Comparison of ENCODE assay signal across 12 cellular contexts in genomic region chr20:45611054-45611453, GRCh38. TPM values are rescaled to one million over a fixed set of nuclear protein-coding genes. Genes with fewer than 3 reads are reported as not detected.
DNase-seq lines count a peak whose midpoint lies in the region; ATAC-seq and TF ChIP-seq lines count a peak whose summit lies in the region.
"Had no signal": no experiment of that assay in that cellular context is flagged by ENCODE, and none has a peak within 500 bp of the region (broad histone marks: within the 10 kb centered on the region; RNA-seq: fewer than 3 reads in every experiment).

No MANE protein-coding gene starts in this region.

- TF ChIP-seq EP300 in Ishikawa (IDR thresholded peaks at IDR 0.05; ENCODE audit: borderline replicate concordance), result no peak

- H3K4me1 ChIP-seq in osteoblast (ENCODE audit: insufficient read depth, low read length), result peaks cover 21% of the 10 kb centered on the region

- H3K4me2 ChIP-seq in osteoblast (ENCODE audit: insufficient read depth, low read length), result peak overlapping the region; percentile 47

- H4K20me1 ChIP-seq in osteoblast (ENCODE audit: insufficient read depth, low read length), result no peaks in the 10 kb centered on the region

- POLR2A ChIA-PET in BJ (lab: Charles Lee), result no interaction called here
- POLR2A ChIA-PET in naive thymus-derived CD8-positive, alpha-beta T cell (lab: Charles Lee), result no interaction called here

- peak overlapping the region; percentile 80 for H2AFZ ChIP-seq in osteoblast (ENCODE audit: low read length)

- H3K27me3 ChIP-seq in BJ (ENCODE audit: control insufficient read depth, insufficient read depth, low read length) (no peaks in the 10 kb centered on the region), osteoblast (ENCODE audit: insufficient read depth, low read length) (no peaks in the 10 kb centered on the region)

- peaks cover 10% of the 10 kb centered on the region for H3K36me3 Mint-ChIP-seq in activated naive CD8-positive, alpha-beta T cell treated with anti-CD3 and anti-CD28 coated beads, Interleukin-2, amount 50 U/mL, for 24 hours (ENCODE audit: low read depth)
- H3K36me3 Mint-ChIP-seq in naive thymus-derived CD8-positive, alpha-beta T cell, result peaks cover 0 to 25% (median 2%) of the 10 kb centered on the region in 3 donors

- CTCF ChIA-PET in BJ (lab: Yijun Ruan, JAX), result interaction anchor here (1.1 to 2.5 kb wide), 3 partner anchors 18 to 160 kb away, joined by 3 to 10 read pairs (median 4); partner anchors contain the start of gene WFDC10A

- H3K36me3 ChIP-seq in BJ (ENCODE audit: control insufficient read depth, insufficient read depth, low read length) (no peaks in the 10 kb centered on the region), osteoblast (ENCODE audit: insufficient read depth, low read length) (no peaks in the 10 kb centered on the region)

- peaks cover 34% of the 10 kb centered on the region for H3K4me1 Mint-ChIP-seq in activated naive CD8-positive, alpha-beta T cell treated with anti-CD3 and anti-CD28 coated beads, Interleukin-2, amount 50 U/mL, for 24 hours
- H3K4me1 Mint-ChIP-seq in naive thymus-derived CD8-positive, alpha-beta T cell, result no peaks in the 10 kb centered on the region

- no peak for TF ChIP-seq RAD21 in Ishikawa (IDR thresholded peaks at IDR 0.05; ENCODE audit: low read depth)

- H3K27ac Mint-ChIP-seq in activated naive CD8-positive, alpha-beta T cell treated with anti-CD3 and anti-CD28 coated beads, Interleukin-2, amount 50 U/mL, for 24 hours, result peak overlapping the region; percentile 65
- no peak overlapping the region for H3K27ac Mint-ChIP-seq in naive thymus-derived CD8-positive, alpha-beta T cell
- H3K27ac Mint-ChIP-seq: naive thymus-derived CD4-positive, alpha-beta T cell had no signal

- peak; percentile 48 for DNase-seq in BJ (ENCODE audit: low read depth)
- peak; percentile 53 for DNase-seq in activated naive CD8-positive, alpha-beta T cell treated with anti-CD3 and anti-CD28 coated beads, Interleukin-2, amount 50 U/mL, for 24 hours
- peak; percentile 42 for DNase-seq in osteoblast (ENCODE audit: insufficient read length, low spot score, missing footprints)
- DNase-seq in 8988T, result no peak
- DNase-seq in naive thymus-derived CD8-positive, alpha-beta T cell, result no peak
- DNase-seq: NCI-H2029 had no signal

- H3K27ac ChIP-seq in osteoblast (ENCODE audit: low read depth, low read length), result peak overlapping the region; percentile 53
- H3K27ac ChIP-seq: VCaP had no signal

- H3K27me3 Mint-ChIP-seq in activated naive CD8-positive, alpha-beta T cell treated with anti-CD3 and anti-CD28 coated beads, Interleukin-2, amount 50 U/mL, for 24 hours, result peaks cover 25% of the 10 kb centered on the region
- peaks cover 15 to 42% (median 23%) of the 10 kb centered on the region in 5 donors for H3K27me3 Mint-ChIP-seq in naive thymus-derived CD8-positive, alpha-beta T cell

- peaks cover 18% of the 10 kb centered on the region for H3K9me3 Mint-ChIP-seq in activated naive CD8-positive, alpha-beta T cell treated with anti-CD3 and anti-CD28 coated beads, Interleukin-2, amount 50 U/mL, for 24 hours
- H3K9me3 Mint-ChIP-seq in naive thymus-derived CD8-positive, alpha-beta T cell, result peaks cover 0 to 30% (median 12%) of the 10 kb centered on the region in 9 donors

- no peaks in the 10 kb centered on the region for H3K9me3 ChIP-seq in osteoblast (ENCODE audit: low read depth, low read length)

- no peaks in the 10 kb centered on the region for H3K79me2 ChIP-seq in osteoblast (ENCODE audit: insufficient read depth, low read length)

- ATAC-seq in activated naive CD8-positive, alpha-beta T cell treated with anti-CD3 and anti-CD28 coated beads, Interleukin-2, amount 50 U/mL, for 24 hours, result peak; percentile 91
- ATAC-seq in naive thymus-derived CD8-positive, alpha-beta T cell, result no peak
- ATAC-seq in HG02840 (IDR thresholded peaks at IDR 0.05; ENCODE audit: low FRiP score, unreplicated experiment), result no peak
- no peak for ATAC-seq in HG03280 (IDR thresholded peaks at IDR 0.05; ENCODE audit: unreplicated experiment)
- ATAC-seq: naive thymus-derived CD4-positive, alpha-beta T cell had no signal

- TF ChIP-seq CTCF in BJ (IDR thresholded peaks at IDR 0.05; ENCODE audit: insufficient read depth, low read depth, low read length) (no peak), osteoblast (IDR thresholded peaks at IDR 0.05; ENCODE audit: extremely low read depth, low read depth, low read length) (no peak)

- H3K4me3 Mint-ChIP-seq in activated naive CD8-positive, alpha-beta T cell treated with anti-CD3 and anti-CD28 coated beads, Interleukin-2, amount 50 U/mL, for 24 hours, result peak overlapping the region; percentile 10
- H3K4me3 Mint-ChIP-seq in naive thymus-derived CD8-positive, alpha-beta T cell, result no peak overlapping the region
- H3K4me3 Mint-ChIP-seq: naive thymus-derived CD4-positive, alpha-beta T cell had no signal

- H3K4me3 ChIP-seq in BJ (ENCODE audit: low read depth, low read length) (no peak overlapping the region), osteoblast (ENCODE audit: insufficient read depth, low read length) (peak overlapping the region; percentile 31)

TF ChIP-seq in Ishikawa, 13 proteins besides CTCF, POLR2A, EP300 and RAD21:
- TF ChIP-seq NFIC (IDR thresholded peaks at IDR 0.05), result no peak
- no peak for TF ChIP-seq MAX (IDR thresholded peaks at IDR 0.05)
- peak; percentile 64 for TF ChIP-seq EGR1 (IDR thresholded peaks at IDR 0.05)
- TF ChIP-seq CEBPB (IDR thresholded peaks at IDR 0.05), result peak; percentile 50; the same call in 1 of the 2 replicates

RNA-seq across cellular contexts. Expression of gene WFDC10A, which starts 18.5 kb away (rescaled TPM):
- not detected in 2 replicates for polyA plus RNA-seq in BJ (2011; rRNA removed)
- polyA minus RNA-seq in BJ (2011; rRNA and poly(A)+ RNA removed), result not detected in 2 replicates
- total RNA-seq in osteoblast, result not detected in 2 replicates
- not detected for total RNA-seq in naive thymus-derived CD8-positive, alpha-beta T cell
- polyA plus RNA-seq in naive thymus-derived CD8-positive, alpha-beta T cell, result not detected
- total RNA-seq: naive thymus-derived CD4-positive, alpha-beta T cell had no signal
- polyA plus RNA-seq: naive thymus-derived CD4-positive, alpha-beta T cell had no signal

RNA-seq across cellular contexts. Expression of gene WFDC9, which starts 20.0 kb away (rescaled TPM):
- polyA plus RNA-seq in BJ (2011; rRNA removed), result not detected in 2 replicates
- polyA minus RNA-seq in BJ (2011; rRNA and poly(A)+ RNA removed), result not detected in 2 replicates
- total RNA-seq in osteoblast, result not detected in 2 replicates
- not detected for total RNA-seq in naive thymus-derived CD8-positive, alpha-beta T cell
- polyA plus RNA-seq in naive thymus-derived CD8-positive, alpha-beta T cell, result not detected
- total RNA-seq: naive thymus-derived CD4-positive, alpha-beta T cell had no signal
- polyA plus RNA-seq: naive thymus-derived CD4-positive, alpha-beta T cell; thymus had no signal

RNA-seq across cellular contexts. Expression of gene WFDC8, which starts 32.0 kb away (rescaled TPM):
- not detected in 2 replicates for polyA plus RNA-seq in BJ (2011; rRNA removed)
- polyA minus RNA-seq in BJ (2011; rRNA and poly(A)+ RNA removed), result not detected in 2 replicates
- total RNA-seq in osteoblast, result not detected in 2 replicates
- not detected for total RNA-seq in naive thymus-derived CD8-positive, alpha-beta T cell
- polyA plus RNA-seq in naive thymus-derived CD8-positive, alpha-beta T cell, result not detected
- total RNA-seq: naive thymus-derived CD4-positive, alpha-beta T cell had no signal
- polyA plus RNA-seq: naive thymus-derived CD4-positive, alpha-beta T cell; thymus had no signal

RNA-seq across cellular contexts. Expression of gene WFDC11, which starts 59.0 kb away (rescaled TPM):
- not detected in 2 replicates for polyA plus RNA-seq in BJ (2011; rRNA removed)
- polyA minus RNA-seq in BJ (2011; rRNA and poly(A)+ RNA removed), result not detected in 2 replicates
- not detected in 2 replicates for total RNA-seq in osteoblast
- total RNA-seq in naive thymus-derived CD8-positive, alpha-beta T cell, result not detected
- polyA plus RNA-seq in naive thymus-derived CD8-positive, alpha-beta T cell, result not detected
- total RNA-seq: naive thymus-derived CD4-positive, alpha-beta T cell had no signal
- polyA plus RNA-seq: naive thymus-derived CD4-positive, alpha-beta T cell had no signal

Comparison
In these comparisons a context has a peak if more than half of its experiments do, and no peak if none do; other contexts are left out.
1. DNase-seq: peak in BJ (single experiment), activated naive CD8-positive, alpha-beta T cell treated with anti-CD3 and anti-CD28 coated beads, Interleukin-2, amount 50 U/mL, for 24 hours (single experiment) and osteoblast (single experiment); none in 8988T (single experiment) and naive thymus-derived CD8-positive, alpha-beta T cell (0 of 10).